ENCODE assay signal across 12 cellular contexts in genomic region chr9:112049834-112050516, GRCh38.
A peak's percentile ranks its signal among the peaks of the same experiment; 100 is the strongest.
DNase-seq lines count a peak whose midpoint lies in the region; ATAC-seq and TF ChIP-seq lines count a peak whose summit lies in the region.
"Had no signal": no experiment of that assay in that cellular context is flagged by ENCODE, and none has a peak within 500 bp of the region (broad histone marks: within the 10 kb centered on the region; RNA-seq: fewer than 3 reads in every experiment).

No MANE protein-coding gene starts in this region.

- WGBS in mammary epithelial cell (ENCODE audit: low coverage, missing lambda C conversion rate) = 69% methylated on average over 4 of the region's 4 CpGs
- WGBS in liver = 72% methylated on average over 4 of the region's 4 CpGs

- peaks cover 48% of the 10 kb centered on the region for H3K4me1 ChIP-seq in mammary epithelial cell (ENCODE audit: insufficient read depth, low read length)
- peaks cover 2 to 27% (median 21%) of the 10 kb centered on the region in 4 donors for H3K4me1 ChIP-seq in liver (ENCODE audit: control insufficient read depth in 4 of 4, insufficient read depth in 4 of 4, low read length in 3 of 4)
- peaks cover 20% of the 10 kb centered on the region for H3K4me1 ChIP-seq in stomach smooth muscle (ENCODE audit: control insufficient read depth, insufficient read depth, low read length)

- H3K4me2 ChIP-seq in mammary epithelial cell (ENCODE audit: insufficient read depth, low read depth, low read length) = peak overlapping the region; percentile 49

- no TSS peak for BruUV-seq in mammary epithelial cell (replicated peaks; lab: Mats Ljungman, UMichigan)

- H3K4me3 ChIP-seq in mammary epithelial cell (replicated peaks in 1 of 3; ENCODE audit: insufficient read depth in 1 of 3, low read depth in 2 of 3, low read length in 3 of 3) (no peak overlapping the region), liver (ENCODE audit: low read depth in 1 of 3, low read length in 3 of 3) (no peak overlapping the region), stomach smooth muscle (ENCODE audit: low read length in 2 of 2) (peak overlapping the region in 1 of 2 donors; percentile 40)
- H3K4me3 ChIP-seq: dorsolateral prefrontal cortex had no signal

- in situ Hi-C loops in mammary epithelial cell (cut with MboI; ENCODE audit: low sequenced_read_pairs in 2 of 2) = loop anchor here (10.0 to 25.0 kb wide), 2 partner anchors 85 to 88 kb away; no protein-coding TSS in a partner anchor

- H3K36me3 Mint-ChIP-seq in stimulated activated memory B cell treated with anti-CD40 and anti-IgM and Interleukin-4, amounts not matched to agents 10 μg/mL and 1 μg/mL and 100 μg/mL, for 72 hours = peaks cover 39% of the 10 kb centered on the region
- H3K36me3 Mint-ChIP-seq in activated T-cell treated with anti-CD3 and anti-CD28 coated beads, Interleukin-2, amount 50 U/mL, for 24 hours (ENCODE audit: low read depth) = no peaks in the 10 kb centered on the region

- H3K9me3 ChIP-seq in mammary epithelial cell (replicated peaks; ENCODE audit: insufficient read depth, low read length) = peaks cover 14% of the 10 kb centered on the region
- no peaks in the 10 kb centered on the region for H3K9me3 ChIP-seq in liver (ENCODE audit: control insufficient read depth in 4 of 4, low read length in 3 of 4)
- H3K9me3 ChIP-seq in stomach smooth muscle (ENCODE audit: control insufficient read depth in 2 of 2, low read length in 2 of 2) = no peaks in the 10 kb centered on the region

- H3K27ac ChIP-seq in mammary epithelial cell (ENCODE audit: insufficient read depth, low read depth, low read length) (peak overlapping the region; percentile 46), liver (ENCODE audit: low read depth in 1 of 2, low read length in 2 of 2) (peak overlapping the region; percentile 52 to 63), stomach smooth muscle (ENCODE audit: low read length) (peak overlapping the region; percentile 24)

- no peaks in the 10 kb centered on the region for H3K27me3 Mint-ChIP-seq in stimulated activated memory B cell treated with anti-CD40 and anti-IgM and Interleukin-4, amounts not matched to agents 10 μg/mL and 1 μg/mL and 100 μg/mL, for 72 hours
- H3K27me3 Mint-ChIP-seq in activated T-cell treated with anti-CD3 and anti-CD28 coated beads, Interleukin-2, amount 50 U/mL, for 24 hours = no peaks in the 10 kb centered on the region

- no peak overlapping the region for H3K9ac ChIP-seq in mammary epithelial cell (ENCODE audit: insufficient read depth, low read length)
- no peak overlapping the region for H3K9ac ChIP-seq in liver (ENCODE audit: low read depth in 1 of 2, low read length in 2 of 2)
- no peak overlapping the region for H3K9ac ChIP-seq in stomach smooth muscle (ENCODE audit: low read length in 2 of 2)

- TF ChIP-seq CTCF in mammary epithelial cell (conservative IDR thresholded peaks at IDR 0.05 in 1 of 2, IDR thresholded peaks at IDR 0.05 in 1 of 2; ENCODE audit: extremely low read depth in 1 of 2, insufficient read depth in 1 of 2, low read depth in 1 of 2, low read length in 2 of 2) (no peak), liver (IDR thresholded peaks at IDR 0.05; ENCODE audit: low read depth, low read length, missing input control) (no peak)

- H2AFZ ChIP-seq in mammary epithelial cell (ENCODE audit: low read depth, low read length) = peak overlapping the region; percentile 37

- H3K36me3 ChIP-seq in mammary epithelial cell (ENCODE audit: insufficient read depth, low read length) = no peaks in the 10 kb centered on the region
- H3K36me3 ChIP-seq in liver (ENCODE audit: control insufficient read depth in 4 of 4, insufficient read depth in 3 of 4, low read depth in 1 of 4, low read length in 3 of 4) = no peaks in the 10 kb centered on the region
- no peaks in the 10 kb centered on the region for H3K36me3 ChIP-seq in stomach smooth muscle (ENCODE audit: control insufficient read depth in 2 of 2, insufficient read depth in 2 of 2, low read length in 2 of 2)

- H3K4me1 Mint-ChIP-seq in stimulated activated memory B cell treated with anti-CD40 and anti-IgM and Interleukin-4, amounts not matched to agents 10 μg/mL and 1 μg/mL and 100 μg/mL, for 72 hours = peaks cover 32% of the 10 kb centered on the region
- H3K4me1 Mint-ChIP-seq in activated T-cell treated with anti-CD3 and anti-CD28 coated beads, Interleukin-2, amount 50 U/mL, for 24 hours (ENCODE audit: low read depth) = peaks cover 11% of the 10 kb centered on the region

- no peaks in the 10 kb centered on the region for H4K20me1 ChIP-seq in mammary epithelial cell (ENCODE audit: insufficient read depth, low read length)

- peaks cover 9% of the 10 kb centered on the region for H3K9me3 Mint-ChIP-seq in stimulated activated memory B cell treated with anti-CD40 and anti-IgM and Interleukin-4, amounts not matched to agents 10 μg/mL and 1 μg/mL and 100 μg/mL, for 72 hours
- H3K9me3 Mint-ChIP-seq in activated T-cell treated with anti-CD3 and anti-CD28 coated beads, Interleukin-2, amount 50 U/mL, for 24 hours = peaks cover 2% of the 10 kb centered on the region

- no peak for TF ChIP-seq RAD21 in liver (IDR thresholded peaks at IDR 0.05)

- H3K27me3 ChIP-seq in mammary epithelial cell (ENCODE audit: insufficient read depth, low read length) = no peaks in the 10 kb centered on the region
- H3K27me3 ChIP-seq in liver (ENCODE audit: control insufficient read depth in 4 of 4, insufficient read depth in 4 of 4, low read length in 3 of 4) = no peaks in the 10 kb centered on the region
- no peaks in the 10 kb centered on the region for H3K27me3 ChIP-seq in stomach smooth muscle (ENCODE audit: control insufficient read depth in 1 of 2, insufficient read depth in 2 of 2, low read length in 2 of 2)
- H3K27me3 ChIP-seq: dorsolateral prefrontal cortex had no signal

- dilution Hi-C loops in mammary epithelial cell (cut with HindIII; ENCODE audit: low sequenced_read_pairs) = loop anchor here (5.0 kb wide), 1 partner anchor 38 kb away; no protein-coding TSS in a partner anchor

- intact Hi-C loops in mammary epithelial cell (cut with micrococcal nuclease) = no loop called here

- no peak overlapping the region for H3K4me3 Mint-ChIP-seq in stimulated activated memory B cell treated with anti-CD40 and anti-IgM and Interleukin-4, amounts not matched to agents 10 μg/mL and 1 μg/mL and 100 μg/mL, for 72 hours
- H3K4me3 Mint-ChIP-seq in activated T-cell treated with anti-CD3 and anti-CD28 coated beads, Interleukin-2, amount 50 U/mL, for 24 hours = no peak overlapping the region
- H3K4me3 Mint-ChIP-seq: T-cell had no signal

- no peaks in the 10 kb centered on the region for H3K79me2 ChIP-seq in mammary epithelial cell (ENCODE audit: insufficient read depth, low read length)

- DNase-seq in NCI-H1105 (lab: John Stamatoyannopoulos, UW) (peak; percentile 25), mammary epithelial cell (no peak), HCEC 1CT (no peak), cortex of kidney (lab: John Stamatoyannopoulos, UW) (no peak)
- no peak for DNase-seq in activated T-cell treated with anti-CD3 and anti-CD28 coated beads, Interleukin-2, amount 50 U/mL, for 24 hours
- DNase-seq: dorsolateral prefrontal cortex; mesendoderm; stimulated activated CD8-positive, alpha-beta memory T cell treated with anti-CD3 and anti-CD28 coated beads, Interleukin-4, amount 100 ng/mL, for 48 hours; T-cell had no signal

- no peak for ATAC-seq in stimulated activated memory B cell treated with anti-CD40 and anti-IgM and Interleukin-4, amounts not matched to agents 10 μg/mL and 1 μg/mL and 100 μg/mL, for 72 hours
- ATAC-seq: T-cell had no signal

- H3K27ac Mint-ChIP-seq in stimulated activated memory B cell treated with anti-CD40 and anti-IgM and Interleukin-4, amounts not matched to agents 10 μg/mL and 1 μg/mL and 100 μg/mL, for 72 hours = no peak overlapping the region
- H3K27ac Mint-ChIP-seq in activated T-cell treated with anti-CD3 and anti-CD28 coated beads, Interleukin-2, amount 50 U/mL, for 24 hours = no peak overlapping the region
- H3K27ac Mint-ChIP-seq: T-cell had no signal

- CTCF ChIA-PET in mammary epithelial cell (lab: Charles Lee; ENCODE audit: low non-redundant PET) = no interaction called here

TF ChIP-seq in liver, 16 proteins besides CTCF, POLR2A, EP300 and RAD21 (continues in another document):
- TF ChIP-seq, protein P1, sequence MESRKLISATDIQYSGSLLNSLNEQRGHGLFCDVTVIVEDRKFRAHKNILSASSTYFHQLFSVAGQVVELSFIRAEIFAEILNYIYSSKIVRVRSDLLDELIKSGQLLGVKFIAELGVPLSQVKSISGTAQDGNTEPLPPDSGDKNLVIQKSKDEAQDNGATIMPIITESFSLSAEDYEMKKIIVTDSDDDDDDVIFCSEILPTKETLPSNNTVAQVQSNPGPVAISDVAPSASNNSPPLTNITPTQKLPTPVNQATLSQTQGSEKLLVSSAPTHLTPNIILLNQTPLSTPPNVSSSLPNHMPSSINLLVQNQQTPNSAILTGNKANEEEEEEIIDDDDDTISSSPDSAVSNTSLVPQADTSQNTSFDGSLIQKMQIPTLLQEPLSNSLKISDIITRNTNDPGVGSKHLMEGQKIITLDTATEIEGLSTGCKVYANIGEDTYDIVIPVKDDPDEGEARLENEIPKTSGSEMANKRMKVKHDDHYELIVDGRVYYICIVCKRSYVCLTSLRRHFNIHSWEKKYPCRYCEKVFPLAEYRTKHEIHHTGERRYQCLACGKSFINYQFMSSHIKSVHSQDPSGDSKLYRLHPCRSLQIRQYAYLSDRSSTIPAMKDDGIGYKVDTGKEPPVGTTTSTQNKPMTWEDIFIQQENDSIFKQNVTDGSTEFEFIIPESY (IDR thresholded peaks at IDR 0.05) = no peak
- TF ChIP-seq NR2F2 (IDR thresholded peaks at IDR 0.05) (no peak), YY1 (IDR thresholded peaks at IDR 0.05) (no peak), TAF1 (conservative IDR thresholded peaks at IDR 0.05) (no peak)
- TF ChIP-seq, protein P2, sequence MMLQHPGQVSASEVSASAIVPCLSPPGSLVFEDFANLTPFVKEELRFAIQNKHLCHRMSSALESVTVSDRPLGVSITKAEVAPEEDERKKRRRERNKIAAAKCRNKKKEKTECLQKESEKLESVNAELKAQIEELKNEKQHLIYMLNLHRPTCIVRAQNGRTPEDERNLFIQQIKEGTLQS (IDR thresholded peaks at IDR 0.05) = no peak
